ENCODE assay signal across 1 cellular context in genomic region chr15:38254065-38254883, GRCh38.
A peak's percentile ranks its signal among the peaks of the same experiment; 100 is the strongest.
TF ChIP-seq lines count a peak whose summit lies in the region.

No MANE protein-coding gene starts in this region.

TF ChIP-seq in IMR-90, 13 proteins besides CTCF, POLR2A, EP300 and RAD21 (continued from another document):
- TF ChIP-seq USF2 (IDR thresholded peaks at IDR 0.05; ENCODE audit: low read depth, low read length) (peak; percentile 89), RCOR1 (IDR thresholded peaks at IDR 0.05; ENCODE audit: insufficient replicate concordance, low read length) (no peak), BHLHE40 (IDR thresholded peaks at IDR 0.05; ENCODE audit: low read depth, low read length) (peak; percentile 74)
